9 cellular contexts compared by ENCODE assay signal in genomic region chr12:6606331-6607131, GRCh38. TPM values are rescaled to one million over a fixed set of nuclear protein-coding genes. Genes with fewer than 3 reads are reported as not detected.
DNase-seq lines count a peak whose midpoint lies in the region; ATAC-seq, FAIRE-seq and TF ChIP-seq lines count a peak whose summit lies in the region.
"Had no signal": no experiment of that assay in that cellular context is flagged by ENCODE, and none has a peak within 500 bp of the region (broad histone marks: within the 10 kb centered on the region; RNA-seq: fewer than 3 reads in every experiment).

No MANE protein-coding gene starts in this region.

- peak overlapping the region; percentile 83 for H3K18ac ChIP-seq in H1 (ENCODE audit: extremely low read depth, low read length)

- H2AK5ac ChIP-seq in H1 (ENCODE audit: low read depth, low read length) = no peak overlapping the region

- CTCF ChIA-PET in activated CD8-positive, alpha-beta T cell treated with anti-CD3 and anti-CD28 coated beads, Interleukin-2, amount 10 ng/mL, durations not matched to agents 7 days and 5 days (lab: Charles Lee) = interaction anchor here (0.7 to 1.4 kb wide), 3 partner anchors 78 to 160 kb away, joined by 3 to 8 read pairs (median 7); partner anchors contain the start of genes PTMS and ZNF384
- CTCF ChIA-PET in H1 (lab: Charles Lee; ENCODE audit: partially characterized antibody) = interaction anchor here (0.7 to 4.3 kb wide), 7 partner anchors 8 to 745 kb away, joined by 3 to 25 read pairs (median 3); no protein-coding TSS in a partner anchor

- H2BK20ac ChIP-seq in H1 (ENCODE audit: low read length) = no peak overlapping the region

- no peak for TF ChIP-seq EP300 in H1 (IDR thresholded peaks at IDR 0.05; ENCODE audit: borderline replicate concordance in 1 of 2, low read depth in 2 of 2, low read length in 2 of 2)

- H3K9ac ChIP-seq in DND-41 (ENCODE audit: low read depth, low read length) (peak overlapping the region; percentile 80), H1 (replicated peaks in 1 of 4; ENCODE audit: extremely low read depth in 1 of 4, low read depth in 3 of 4, low read length in 3 of 4) (peak overlapping the region in 3 of 4 experiments; percentile 57 to 76 (median 65); a peak in 6 of 7 replicates)

- H3K36me3 ChIP-seq in DND-41 (ENCODE audit: insufficient read depth, low read length) (peaks cover 44% of the 10 kb centered on the region), H1 (ENCODE audit: control insufficient read depth in 2 of 4, insufficient read depth in 4 of 4, low read length in 3 of 4) (peaks cover 12 to 34% (median 15%) of the 10 kb centered on the region in 4 experiments)

- peaks cover 57% of the 10 kb centered on the region for H3K4me1 Mint-ChIP-seq in activated CD8-positive, alpha-beta T cell treated with anti-CD3 and anti-CD28 coated beads, Interleukin-2, amount 10 ng/mL, durations not matched to agents 7 days and 5 days (ENCODE audit: low read depth)
- H3K4me1 Mint-ChIP-seq in stimulated activated memory B cell treated with anti-CD40 and anti-IgM and Interleukin-4, amounts not matched to agents 10 μg/mL and 1 μg/mL and 100 μg/mL, for 72 hours = peaks cover 51% of the 10 kb centered on the region

- TF ChIP-seq RAD21 in H1 (IDR thresholded peaks at IDR 0.05 in 1 of 2, conservative IDR thresholded peaks at IDR 0.05 in 1 of 2; ENCODE audit: low read depth in 2 of 2, low read length in 2 of 2) = no peak

- H3K23ac ChIP-seq in H1 (ENCODE audit: insufficient read length) = no peak overlapping the region

- H2BK120ac ChIP-seq in H1 (replicated peaks; ENCODE audit: low read depth, low read length) = no peak overlapping the region

- peak overlapping the region; percentile 85; the same call in 1 of the 2 replicates for H2BK5ac ChIP-seq in H1 (ENCODE audit: low read depth, low read length)

- no peaks in the 10 kb centered on the region for H3K9me3 Mint-ChIP-seq in activated CD8-positive, alpha-beta T cell treated with anti-CD3 and anti-CD28 coated beads, Interleukin-2, amount 10 ng/mL, durations not matched to agents 7 days and 5 days (ENCODE audit: insufficient read depth)
- no peaks in the 10 kb centered on the region for H3K9me3 Mint-ChIP-seq in stimulated activated memory B cell treated with anti-CD40 and anti-IgM and Interleukin-4, amounts not matched to agents 10 μg/mL and 1 μg/mL and 100 μg/mL, for 72 hours

- no peak overlapping the region for H2BK12ac ChIP-seq in H1 (ENCODE audit: low read depth, low read length)

- TF ChIP-seq CTCF in DND-41 (IDR thresholded peaks at IDR 0.05; ENCODE audit: borderline replicate concordance, extremely low read depth, low read length, poor library complexity, severe bottlenecking) (no peak), LNCaP clone FGC (IDR thresholded peaks at IDR 0.05; ENCODE audit: control insufficient read depth, extremely low read depth, insufficient read depth) (no peak), H1 (IDR thresholded peaks at IDR 0.05; ENCODE audit: control extremely low read depth in 1 of 3, insufficient read depth in 1 of 3, low read depth in 1 of 3, low read length in 3 of 3) (no peak)

- H4K20me1 ChIP-seq in DND-41 (ENCODE audit: insufficient read depth, low read length) (peaks cover 45% of the 10 kb centered on the region), H1 (replicated peaks in 1 of 2; ENCODE audit: control insufficient read depth in 1 of 2, insufficient read depth in 2 of 2, low read length in 2 of 2) (peaks cover 18 to 24% of the 10 kb centered on the region in 2 experiments)

- DNase-seq in DND-41 (peak; percentile 69), LNCaP clone FGC (ENCODE audit: low read depth) (no peak), H1 (ENCODE audit: low read depth in 1 of 2, low spot score in 2 of 2) (no peak), mesenteric fat pad (ENCODE audit: low spot score) (peak; percentile 91), NCI-H1930 (lab: John Stamatoyannopoulos, UW) (no peak)
- peak; percentile 65 for DNase-seq in activated CD8-positive, alpha-beta T cell treated with anti-CD3 and anti-CD28 coated beads, Interleukin-2, amount 10 ng/mL, durations not matched to agents 7 days and 5 days

- H3K79me1 ChIP-seq in H1 (ENCODE audit: low read depth, low read length) = peaks cover 16% of the 10 kb centered on the region

- peaks cover 42% of the 10 kb centered on the region for H3K36me3 Mint-ChIP-seq in activated CD8-positive, alpha-beta T cell treated with anti-CD3 and anti-CD28 coated beads, Interleukin-2, amount 10 ng/mL, durations not matched to agents 7 days and 5 days (ENCODE audit: low read depth)
- peaks cover 35% of the 10 kb centered on the region for H3K36me3 Mint-ChIP-seq in stimulated activated memory B cell treated with anti-CD40 and anti-IgM and Interleukin-4, amounts not matched to agents 10 μg/mL and 1 μg/mL and 100 μg/mL, for 72 hours

- no peak overlapping the region for H3K56ac ChIP-seq in H1 (replicated peaks; ENCODE audit: insufficient read length, low read depth, low read length)

- peaks cover 53% of the 10 kb centered on the region for H3K79me2 ChIP-seq in DND-41 (ENCODE audit: insufficient read depth, low read length)
- peaks cover 22 to 43% of the 10 kb centered on the region in 2 experiments for H3K79me2 ChIP-seq in H1 (ENCODE audit: control insufficient read depth in 1 of 2, insufficient read depth in 2 of 2, low read length in 2 of 2)

- H3K27ac ChIP-seq in DND-41 (ENCODE audit: low read length) (peak overlapping the region; percentile 78), H1 (ENCODE audit: low read depth, low read length) (peak overlapping the region; percentile 48; the same call in 1 of the 2 replicates)

- H4K5ac ChIP-seq in H1 (ENCODE audit: insufficient read length, low read depth, low read length) = no peak overlapping the region

- no peaks in the 10 kb centered on the region for H3K27me3 Mint-ChIP-seq in activated CD8-positive, alpha-beta T cell treated with anti-CD3 and anti-CD28 coated beads, Interleukin-2, amount 10 ng/mL, durations not matched to agents 7 days and 5 days (ENCODE audit: low read depth)
- H3K27me3 Mint-ChIP-seq in stimulated activated memory B cell treated with anti-CD40 and anti-IgM and Interleukin-4, amounts not matched to agents 10 μg/mL and 1 μg/mL and 100 μg/mL, for 72 hours = no peaks in the 10 kb centered on the region

- H3K27me3 ChIP-seq in DND-41 (ENCODE audit: insufficient read depth, low read length, poor library complexity) = no peaks in the 10 kb centered on the region
- H3K27me3 ChIP-seq in H1 (replicated peaks in 1 of 4; ENCODE audit: control insufficient read depth in 3 of 4, extremely low read depth in 1 of 4, insufficient read depth in 3 of 4, low read length in 3 of 4) = no peaks in the 10 kb centered on the region

- H3K27ac Mint-ChIP-seq in activated CD8-positive, alpha-beta T cell treated with anti-CD3 and anti-CD28 coated beads, Interleukin-2, amount 10 ng/mL, durations not matched to agents 7 days and 5 days = peak overlapping the region; percentile 84
- no peak overlapping the region for H3K27ac Mint-ChIP-seq in stimulated activated memory B cell treated with anti-CD40 and anti-IgM and Interleukin-4, amounts not matched to agents 10 μg/mL and 1 μg/mL and 100 μg/mL, for 72 hours

- H3K4me3 Mint-ChIP-seq in activated CD8-positive, alpha-beta T cell treated with anti-CD3 and anti-CD28 coated beads, Interleukin-2, amount 10 ng/mL, durations not matched to agents 7 days and 5 days = no peak overlapping the region
- H3K4me3 Mint-ChIP-seq in stimulated activated memory B cell treated with anti-CD40 and anti-IgM and Interleukin-4, amounts not matched to agents 10 μg/mL and 1 μg/mL and 100 μg/mL, for 72 hours = no peak overlapping the region

- 6% methylated on average over 20 of the region's 70 CpGs; no CpG with 5 or more reads in 1 of the 2 experiments for WGBS in H1 (ENCODE audit: extremely low coverage in 1 of 2, insufficient coverage in 1 of 2, insufficient read length in 1 of 2, insufficient replicate concordance in 2 of 2, low coverage in 1 of 2, low lambda C conversion rate in 2 of 2, missing lambda C conversion rate in 1 of 2), 2 experiments

- POLR2A ChIA-PET in activated CD8-positive, alpha-beta T cell treated with anti-CD3 and anti-CD28 coated beads, Interleukin-2, amount 10 ng/mL, durations not matched to agents 7 days and 5 days (lab: Charles Lee) = interaction anchor here (0.5 to 2.3 kb wide), 7 partner anchors 26 to 337 kb away, joined by 3 to 7 read pairs (median 4); partner anchors contain the start of genes C12orf57, COPS7A, GAPDH and RNU7-1
- POLR2A ChIA-PET in H1 (lab: Charles Lee; ENCODE audit: partially characterized antibody) = interaction anchor here (0.6 to 13.4 kb wide), 23 partner anchors 9 to 260 kb away, joined by 3 to 225 read pairs (median 4); partner anchors contain the start of genes COPS7A, GAPDH, NOP2 and TPI1

- peaks cover 16% of the 10 kb centered on the region; the same call in 1 of the 2 replicates for H3K23me2 ChIP-seq in H1 (ENCODE audit: low read depth, low read length)

- H4K91ac ChIP-seq in H1 (replicated peaks; ENCODE audit: insufficient read length, low read length) = no peak overlapping the region

- peak overlapping the region; percentile 85 for H3K4me2 ChIP-seq in DND-41 (ENCODE audit: insufficient read depth, low read length)
- H3K4me2 ChIP-seq in H1 (ENCODE audit: insufficient read depth in 1 of 2, low read depth in 2 of 2, low read length in 2 of 2) = peak overlapping the region; percentile 92 to 99

- H3K4me3 ChIP-seq in DND-41 (ENCODE audit: low read depth in 1 of 2, low read length in 2 of 2) = peak overlapping the region; percentile 51 to 77
- peak overlapping the region; percentile 87 for H3K4me3 ChIP-seq in LNCaP clone FGC (ENCODE audit: low read depth, low read length)
- H3K4me3 ChIP-seq in H1 (ENCODE audit: extremely low read depth in 1 of 4, insufficient read depth in 2 of 4, low read depth in 3 of 4, low read length in 4 of 4) = peak overlapping the region; percentile 82 to 93 (median 87)

- no peak overlapping the region for H3K14ac ChIP-seq in H1 (ENCODE audit: insufficient read length)

- FAIRE-seq in H1 (lab: Jason Lieb, UNC) = no peak
- FAIRE-seq: TTC549 had no signal

- peak overlapping the region; percentile 87 for H4K8ac ChIP-seq in H1 (ENCODE audit: extremely low read depth, insufficient read depth, low read length)

- H3K4me1 ChIP-seq in DND-41 (ENCODE audit: insufficient read depth, low read length) (peaks cover 62% of the 10 kb centered on the region), H1 (replicated peaks in 1 of 4; ENCODE audit: control insufficient read depth in 3 of 4, insufficient read depth in 4 of 4, low read length in 3 of 4) (peaks cover 7 to 25% (median 16%) of the 10 kb centered on the region in 4 experiments)

- TF ChIP-seq POLR2A in H1 (IDR thresholded peaks at IDR 0.05; ENCODE audit: control extremely low read depth in 1 of 2, low read depth in 2 of 2, low read length in 2 of 2) = no peak

- H3K4ac ChIP-seq in H1 (replicated peaks; ENCODE audit: insufficient read length, low read depth, low read length) = no peak overlapping the region

- ATAC-seq in DND-41 (ENCODE audit: insufficient read depth, low read depth) = peak; percentile 28
- ATAC-seq in activated CD8-positive, alpha-beta T cell treated with anti-CD3 and anti-CD28 coated beads, Interleukin-2, amount 10 ng/mL, durations not matched to agents 7 days and 5 days = peak; percentile 27
- ATAC-seq in stimulated activated memory B cell treated with anti-CD40 and anti-IgM and Interleukin-4, amounts not matched to agents 10 μg/mL and 1 μg/mL and 100 μg/mL, for 72 hours = peak; percentile 62
- ATAC-seq in HG03439 (IDR thresholded peaks at IDR 0.05; ENCODE audit: unreplicated experiment) = no peak

- no peak overlapping the region for H2BK15ac ChIP-seq in H1 (ENCODE audit: low read length)

- H2AFZ ChIP-seq in DND-41 (ENCODE audit: low read depth, low read length) (peak overlapping the region; percentile 57), H1 (ENCODE audit: low read length) (no peak overlapping the region)

- H3K9me3 ChIP-seq in DND-41 (ENCODE audit: insufficient read depth, low read length, severe bottlenecking) (no peaks in the 10 kb centered on the region), H1 (ENCODE audit: insufficient read depth in 2 of 2, low read depth in 1 of 2, low read length in 1 of 2) (no peaks in the 10 kb centered on the region)

RNA-seq across cellular contexts. Expression of gene CHD4, which starts 0.6 kb away (rescaled TPM):
- total RNA-seq in activated CD8-positive, alpha-beta T cell treated with anti-CD3 and anti-CD28 coated beads, Interleukin-2, amount 10 ng/mL, durations not matched to agents 7 days and 5 days = 100 to 1,000 TPM; 277 to 292 TPM
- 305 and 330 TPM in 2 replicates for total RNA-seq in H1 (2021; fragmentation: NEBNext Ultra II Directional; extraction: Animal tissue kit (Norgen Biotek cat#: 25700))
- polyA plus RNA-seq in H1 (2011; rRNA removed) = 198 and 214 TPM in 2 replicates
- 178 TPM for polyA plus RNA-seq in H1 (2011; cell fraction: cytosol; rRNA removed)
- polyA plus RNA-seq in H1 (2011; cell fraction: nucleus; rRNA removed) = 362 TPM
- 194 to 267 TPM (median 241 TPM) in 4 replicates for polyA plus RNA-seq in H1 (2012, experiment 1 of 2)
- 52.1 TPM for polyA plus RNA-seq in H1 (2012, experiment 2 of 2)
- polyA plus RNA-seq in H1 (2013, experiment 1 of 2) = 180 TPM
- 192 TPM for polyA plus RNA-seq in H1 (2013, experiment 2 of 2)
- 290 and 298 TPM in 2 replicates for polyA minus RNA-seq in H1 (2011; rRNA and poly(A)+ RNA removed)
- polyA minus RNA-seq in H1 (2011; cell fraction: cytosol; rRNA and poly(A)+ RNA removed) = 180 TPM
- 129 TPM for polyA minus RNA-seq in H1 (2011; cell fraction: nucleus; rRNA and poly(A)+ RNA removed)
- total RNA-seq in mesenteric fat pad = 218 TPM

RNA-seq across cellular contexts. Expression of gene LPAR5, which starts 29.2 kb away (rescaled TPM):
- 10 to 100 TPM; 16.5 to 16.8 TPM for total RNA-seq in activated CD8-positive, alpha-beta T cell treated with anti-CD3 and anti-CD28 coated beads, Interleukin-2, amount 10 ng/mL, durations not matched to agents 7 days and 5 days
- total RNA-seq in H1 (2021; fragmentation: NEBNext Ultra II Directional; extraction: Animal tissue kit (Norgen Biotek cat#: 25700)) = 0.22 and 0.23 TPM in 2 replicates
- 0.24 and 0.63 TPM in 2 replicates for polyA plus RNA-seq in H1 (2011; rRNA removed)
- 0.31 TPM for polyA plus RNA-seq in H1 (2011; cell fraction: cytosol; rRNA removed)
- polyA plus RNA-seq in H1 (2011; cell fraction: nucleus; rRNA removed) = 0.47 TPM
- polyA plus RNA-seq in H1 (2012, experiment 1 of 2) = 0.29 to 0.40 TPM (median 0.35 TPM) in 3 of 4 replicates, not detected in the other
- polyA plus RNA-seq in H1 (2012, experiment 2 of 2) = 0.21 TPM
- 0.57 TPM for polyA plus RNA-seq in H1 (2013, experiment 1 of 2)
- 0.48 TPM for polyA plus RNA-seq in H1 (2013, experiment 2 of 2)
- polyA minus RNA-seq in H1 (2011; rRNA and poly(A)+ RNA removed) = 0.32 and 0.63 TPM in 2 replicates
- polyA minus RNA-seq in H1 (2011; cell fraction: cytosol; rRNA and poly(A)+ RNA removed) = not detected
- 0.40 TPM for polyA minus RNA-seq in H1 (2011; cell fraction: nucleus; rRNA and poly(A)+ RNA removed)
- 2.5 TPM for total RNA-seq in mesenteric fat pad

RNA-seq across cellular contexts. Expression of gene NOP2, which starts 38.4 kb away (rescaled TPM):
- 10 to 100 TPM; 84.2 to 87.6 TPM for total RNA-seq in activated CD8-positive, alpha-beta T cell treated with anti-CD3 and anti-CD28 coated beads, Interleukin-2, amount 10 ng/mL, durations not matched to agents 7 days and 5 days
- 82.6 and 85.6 TPM in 2 replicates for total RNA-seq in H1 (2021; fragmentation: NEBNext Ultra II Directional; extraction: Animal tissue kit (Norgen Biotek cat#: 25700))
- 34.4 and 35.4 TPM in 2 replicates for polyA plus RNA-seq in H1 (2011; rRNA removed)
- 55.4 TPM for polyA plus RNA-seq in H1 (2011; cell fraction: cytosol; rRNA removed)
- 191 TPM for polyA plus RNA-seq in H1 (2011; cell fraction: nucleus; rRNA removed)
- 73.4 to 85.0 TPM (median 77.9 TPM) in 4 replicates for polyA plus RNA-seq in H1 (2012, experiment 1 of 2)
- 49.2 TPM for polyA plus RNA-seq in H1 (2012, experiment 2 of 2)
- 63.9 TPM for polyA plus RNA-seq in H1 (2013, experiment 1 of 2)
- polyA plus RNA-seq in H1 (2013, experiment 2 of 2) = 51.3 TPM
- polyA minus RNA-seq in H1 (2011; rRNA and poly(A)+ RNA removed) = 29.8 and 75.1 TPM in 2 replicates
- polyA minus RNA-seq in H1 (2011; cell fraction: cytosol; rRNA and poly(A)+ RNA removed) = 26.6 TPM
- polyA minus RNA-seq in H1 (2011; cell fraction: nucleus; rRNA and poly(A)+ RNA removed) = 45.4 TPM
- 56.0 TPM for total RNA-seq in mesenteric fat pad

RNA-seq across cellular contexts. Expression of gene ACRBP, which starts 40.7 kb away (rescaled TPM):
- 1 to 10 TPM in 1 of 2 experiments, under 1 TPM in 1; 0.76 to 1.7 TPM for total RNA-seq in activated CD8-positive, alpha-beta T cell treated with anti-CD3 and anti-CD28 coated beads, Interleukin-2, amount 10 ng/mL, durations not matched to agents 7 days and 5 days
- 0.80 and 1.2 TPM in 2 replicates for total RNA-seq in H1 (2021; fragmentation: NEBNext Ultra II Directional; extraction: Animal tissue kit (Norgen Biotek cat#: 25700))
- 5.2 and 8.9 TPM in 2 replicates for polyA plus RNA-seq in H1 (2011; rRNA removed)
- polyA plus RNA-seq in H1 (2011; cell fraction: cytosol; rRNA removed) = 4.1 TPM
- polyA plus RNA-seq in H1 (2011; cell fraction: nucleus; rRNA removed) = 13.2 TPM
- polyA plus RNA-seq in H1 (2012, experiment 1 of 2) = 0.98 to 1.8 TPM (median 1.4 TPM) in 4 replicates
- 0.30 TPM for polyA plus RNA-seq in H1 (2012, experiment 2 of 2)
- polyA plus RNA-seq in H1 (2013, experiment 1 of 2) = 1.5 TPM
- polyA plus RNA-seq in H1 (2013, experiment 2 of 2) = 2.1 TPM
- 5.7 and 11.8 TPM in 2 replicates for polyA minus RNA-seq in H1 (2011; rRNA and poly(A)+ RNA removed)
- polyA minus RNA-seq in H1 (2011; cell fraction: cytosol; rRNA and poly(A)+ RNA removed) = 2.2 TPM
- 5.7 TPM for polyA minus RNA-seq in H1 (2011; cell fraction: nucleus; rRNA and poly(A)+ RNA removed)
- 2.5 TPM for total RNA-seq in mesenteric fat pad

RNA-seq across cellular contexts. Expression of gene IFFO1, which starts 50.7 kb away (rescaled TPM):
- total RNA-seq in activated CD8-positive, alpha-beta T cell treated with anti-CD3 and anti-CD28 coated beads, Interleukin-2, amount 10 ng/mL, durations not matched to agents 7 days and 5 days = 10 to 100 TPM; 24.9 to 25.5 TPM
- 11.8 and 12.2 TPM in 2 replicates for total RNA-seq in H1 (2021; fragmentation: NEBNext Ultra II Directional; extraction: Animal tissue kit (Norgen Biotek cat#: 25700))
- 12.8 and 16.4 TPM in 2 replicates for polyA plus RNA-seq in H1 (2011; rRNA removed)
- polyA plus RNA-seq in H1 (2011; cell fraction: cytosol; rRNA removed) = 15.3 TPM
- polyA plus RNA-seq in H1 (2011; cell fraction: nucleus; rRNA removed) = 40.6 TPM
- 8.2 to 13.3 TPM (median 13.2 TPM) in 4 replicates for polyA plus RNA-seq in H1 (2012, experiment 1 of 2)
- 7.8 TPM for polyA plus RNA-seq in H1 (2012, experiment 2 of 2)
- polyA plus RNA-seq in H1 (2013, experiment 1 of 2) = 11.5 TPM
- polyA plus RNA-seq in H1 (2013, experiment 2 of 2) = 9.5 TPM
- 4.7 and 4.9 TPM in 2 replicates for polyA minus RNA-seq in H1 (2011; rRNA and poly(A)+ RNA removed)
- polyA minus RNA-seq in H1 (2011; cell fraction: cytosol; rRNA and poly(A)+ RNA removed) = 3.6 TPM
- 10.6 TPM for polyA minus RNA-seq in H1 (2011; cell fraction: nucleus; rRNA and poly(A)+ RNA removed)
- total RNA-seq in mesenteric fat pad = 22.5 TPM

Comparison
In these comparisons a context has a peak if more than half of its experiments do, and no peak if none do; other contexts are left out.
1. DNase-seq: peak in DND-41 (single experiment), activated CD8-positive, alpha-beta T cell treated with anti-CD3 and anti-CD28 coated beads, Interleukin-2, amount 10 ng/mL, durations not matched to agents 7 days and 5 days (single experiment) and mesenteric fat pad (single experiment); none in LNCaP clone FGC (single experiment), H1 (0 of 2) and NCI-H1930 (0 of 2).
2. Peak in every context shown above with its lines, with median percentiles within 50 percentile points of each other: H3K4me3 ChIP-seq.